11 cellular contexts compared by ENCODE assay signal in genomic region chr1:27057801-27058647, GRCh38. TPM values are rescaled to one million over a fixed set of nuclear protein-coding genes. Genes with fewer than 3 reads are reported as not detected.
DNase-seq lines count a peak whose midpoint lies in the region; ATAC-seq, FAIRE-seq and TF ChIP-seq lines count a peak whose summit lies in the region.
"Had no signal": no experiment of that assay in that cellular context is flagged by ENCODE, and none has a peak within 500 bp of the region (broad histone marks: within the 10 kb centered on the region; RNA-seq: fewer than 3 reads in every experiment).

No MANE protein-coding gene starts in this region.

- H3K9me3 Mint-ChIP-seq in WTC11 = no peaks in the 10 kb centered on the region

- no peaks in the 10 kb centered on the region for H3K9me3 ChIP-seq in left ventricle myocardium inferior (replicated peaks)

- POLR2A ChIA-PET in WTC11 (lab: Charles Lee) = interaction anchor here (0.5 to 1.8 kb wide), 5 partner anchors 8 to 701 kb away, joined by 3 to 8 read pairs (median 3); partner anchors contain the start of genes TENT5B and TRNP1

- DNase-seq in left ventricle myocardium inferior = no peak
- DNase-seq in Right ventricle myocardium superior = no peak
- DNase-seq in WTC11 (ENCODE audit: low spot score) = peak; percentile 68
- peak; percentile 19 for DNase-seq in medulla oblongata (ENCODE audit: extremely low spot score)
- DNase-seq in HTR-8/SVneo (ENCODE audit: insufficient read length, low spot score) = no peak
- no peak for DNase-seq in NOMO-1 treated with DMSO at 0.1 percent for 48 hours (lab: John Stamatoyannopoulos, UW; ENCODE audit: unreplicated experiment)
- DNase-seq: GDM1, NCI-H2081 had no signal

- H3K36me3 Mint-ChIP-seq in WTC11 = no peaks in the 10 kb centered on the region

- no peaks in the 10 kb centered on the region for H3K36me3 ChIP-seq in left ventricle myocardium inferior

- ATAC-seq in Right ventricle myocardium superior (ENCODE audit: poor library complexity) (no peak), WTC11 (peak; percentile 43), HG02973 (IDR thresholded peaks at IDR 0.05; ENCODE audit: unreplicated experiment) (no peak), GM18858 (IDR thresholded peaks at IDR 0.05; ENCODE audit: unreplicated experiment) (no peak)

- peak overlapping the region; percentile 36 for H3K27ac ChIP-seq in left ventricle myocardium inferior (replicated peaks)
- H3K27ac ChIP-seq: epithelial cell of prostate had no signal

- H3K4me3 Mint-ChIP-seq in WTC11 = peak overlapping the region; percentile 61

- no peaks in the 10 kb centered on the region for H3K27me3 ChIP-seq in left ventricle myocardium inferior (ENCODE audit: low read depth)

- H3K27ac Mint-ChIP-seq in WTC11 = peak overlapping the region; percentile 98

- H3K4me1 ChIP-seq in left ventricle myocardium inferior = peaks cover 7% of the 10 kb centered on the region

- TF ChIP-seq CTCF in left ventricle myocardium inferior (IDR thresholded peaks at IDR 0.05; ENCODE audit: borderline replicate concordance) = no peak
- TF ChIP-seq CTCF in WTC11 (IDR thresholded peaks at IDR 0.05) = no peak

- no peak for FAIRE-seq in HTR-8/SVneo (lab: Jason Lieb, UNC)

- H3K27me3 Mint-ChIP-seq in WTC11 (ENCODE audit: low read depth) = no peaks in the 10 kb centered on the region; the same call in 1 of the 2 replicates

- intact Hi-C loops in left ventricle myocardium inferior (cut with micrococcal nuclease) (no loop called here), Right ventricle myocardium superior (cut with DNase I) (no loop called here)

- no peak overlapping the region for H3K4me3 ChIP-seq in left ventricle myocardium inferior

- H3K4me1 Mint-ChIP-seq in WTC11 = peaks cover 45% of the 10 kb centered on the region

- CTCF ChIA-PET in WTC11 (lab: Charles Lee) = interaction anchor here (0.6 to 7.7 kb wide), 22 partner anchors 8 to 945 kb away, joined by 3 to 119 read pairs (median 4); no protein-coding TSS in a partner anchor

TF ChIP-seq in WTC11, 78 proteins besides CTCF, POLR2A, EP300 and RAD21:
- TF ChIP-seq CREB1 (CRISPR knock-in tag; IDR thresholded peaks at IDR 0.05) = no peak
- no peak for TF ChIP-seq KAT7 (CRISPR knock-in tag; IDR thresholded peaks at IDR 0.05; ENCODE audit: borderline replicate concordance)
- TF ChIP-seq HMGXB4 (CRISPR knock-in tag; IDR thresholded peaks at IDR 0.05) = no peak
- TF ChIP-seq, protein P1, sequence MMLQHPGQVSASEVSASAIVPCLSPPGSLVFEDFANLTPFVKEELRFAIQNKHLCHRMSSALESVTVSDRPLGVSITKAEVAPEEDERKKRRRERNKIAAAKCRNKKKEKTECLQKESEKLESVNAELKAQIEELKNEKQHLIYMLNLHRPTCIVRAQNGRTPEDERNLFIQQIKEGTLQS (CRISPR knock-in tag; conservative IDR thresholded peaks at IDR 0.05) = no peak
- TF ChIP-seq FOXK1 (CRISPR knock-in tag; IDR thresholded peaks at IDR 0.05) = no peak
- no peak for TF ChIP-seq ZNF219 (CRISPR knock-in tag; IDR thresholded peaks at IDR 0.05; ENCODE audit: borderline replicate concordance)

RNA-seq across cellular contexts. Expression of gene TENT5B, which starts 45.4 kb away (rescaled TPM):
- 30.2 TPM for total RNA-seq in left ventricle myocardium inferior
- 34.6 TPM for total RNA-seq in Right ventricle myocardium superior
- 104 to 124 TPM (median 119 TPM) in 3 replicates for total RNA-seq in WTC11 (2021)

Comparison
In these comparisons a context has a peak if more than half of its experiments do, and no peak if none do; other contexts are left out.
1. DNase-seq: peak in WTC11 (single experiment) and medulla oblongata (single experiment); none in left ventricle myocardium inferior (single experiment), Right ventricle myocardium superior (single experiment), HTR-8/SVneo (single experiment) and NOMO-1 treated with DMSO at 0.1 percent for 48 hours (single experiment).